ENCODE assay signal across 8 cellular contexts in the genomic region with DNA sequence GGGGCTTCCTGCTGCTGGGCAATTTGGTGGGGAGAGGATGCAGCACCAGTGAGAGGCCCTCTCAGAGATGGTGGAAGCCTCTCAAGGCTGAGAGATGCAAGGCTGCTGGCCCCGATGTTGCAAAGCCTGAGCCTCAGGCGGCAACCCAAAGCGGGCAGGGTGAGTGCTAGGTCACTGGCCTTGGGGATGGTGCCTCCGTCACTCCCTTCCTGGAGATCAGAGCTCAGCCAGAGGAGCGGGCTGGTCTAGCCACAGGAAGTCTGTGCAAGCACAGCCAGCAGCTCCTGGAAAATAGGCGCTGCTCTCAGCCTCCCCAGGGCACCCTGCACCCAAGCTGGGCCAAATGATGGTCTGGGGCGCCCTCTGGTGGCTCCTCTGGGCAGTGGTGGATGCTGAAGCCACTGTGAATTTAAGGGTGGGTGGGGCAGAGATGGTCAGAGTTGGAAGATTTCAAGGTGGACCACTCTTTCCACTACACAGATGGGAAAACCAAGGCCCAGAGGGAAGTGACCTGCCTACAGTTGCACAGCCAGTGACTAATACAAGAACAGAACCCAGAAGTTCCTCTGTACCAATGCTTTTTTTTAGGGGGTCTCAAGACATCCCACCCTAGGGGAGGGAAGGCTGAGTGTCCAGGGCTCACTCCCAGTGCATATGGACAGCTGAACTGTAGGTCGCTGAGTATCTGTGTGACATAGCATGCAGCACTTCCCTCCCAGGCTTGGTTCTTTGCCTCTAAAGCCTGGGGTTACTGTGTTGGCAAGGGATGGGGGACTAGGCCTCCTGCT. TPM values are rescaled to one million over a fixed set of nuclear protein-coding genes. Genes with fewer than 3 reads are reported as not detected.
DNase-seq lines count a peak whose midpoint lies in the region; ATAC-seq lines count a peak whose summit lies in the region.

No MANE protein-coding gene starts in this region.

- DNase-seq in DMS79 (lab: John Stamatoyannopoulos, UW) = peak; percentile 65
- peak; percentile 69 for DNase-seq in NCI-H510A (lab: John Stamatoyannopoulos, UW)
- DNase-seq in activated CD4-positive, alpha-beta T cell treated with anti-CD3 and anti-CD28 coated beads for 48 hours = peak; percentile 92
- peak; percentile 21 to 58 for DNase-seq in cerebellar nuclear complex (lab: John Stamatoyannopoulos, UW)
- peak; percentile 87 for DNase-seq in left lobe of liver (ENCODE audit: low spot score)
- DNase-seq in stimulated activated CD4-positive, alpha-beta T cell treated with anti-CD3 and anti-CD28 coated beads, Interleukin-4, amount 100 ng/mL, for 24 hours = peak; percentile 91

- ATAC-seq in HG02763 (IDR thresholded peaks at IDR 0.05; ENCODE audit: unreplicated experiment) (peak; percentile 47), left lobe of liver (peak; percentile 98), HG03520 (IDR thresholded peaks at IDR 0.05; ENCODE audit: unreplicated experiment) (no peak)

RNA-seq across cellular contexts. Expression of a gene that starts 20.8 kb away (rescaled TPM):
- total RNA-seq in left lobe of liver = not detected

Comparison
In these comparisons a context has a peak if more than half of its experiments do, and no peak if none do; other contexts are left out.
1. DNase-seq: peak in every context shown above with its lines; median percentile 92 in activated CD4-positive, alpha-beta T cell treated with anti-CD3 and anti-CD28 coated beads for 48 hours; 91 in stimulated activated CD4-positive, alpha-beta T cell treated with anti-CD3 and anti-CD28 coated beads, Interleukin-4, amount 100 ng/mL, for 24 hours; 87 in left lobe of liver; 69 in NCI-H510A; 65 in DMS79; 40 in cerebellar nuclear complex.